In the genomic region with DNA sequence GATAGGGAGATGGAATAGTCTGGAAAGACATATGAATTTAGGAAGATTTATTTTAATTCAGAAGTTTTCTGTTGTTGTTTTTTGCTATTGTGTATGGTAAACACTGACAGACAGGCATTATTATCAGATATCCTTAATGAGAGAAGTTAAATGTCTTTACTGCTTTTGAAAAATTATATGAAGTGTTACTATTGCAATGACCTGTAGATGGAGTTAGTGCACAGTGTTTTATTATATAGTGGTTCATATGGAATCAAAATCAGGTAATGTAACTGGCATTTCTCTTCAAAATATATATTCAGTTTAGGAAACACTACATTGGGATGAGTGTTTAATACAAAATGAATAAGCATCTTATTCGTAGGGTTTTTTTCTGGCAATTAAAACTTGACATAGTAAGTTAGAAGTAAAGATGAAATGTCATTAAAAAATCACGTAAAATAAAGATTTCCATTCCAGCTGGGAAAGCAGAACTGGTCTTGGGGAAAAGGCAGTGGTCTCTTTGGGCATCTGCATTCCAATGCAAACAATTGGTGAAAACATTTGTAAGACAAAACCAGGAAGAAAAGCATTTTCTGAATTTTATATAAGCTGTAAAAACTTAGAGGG, we compare ENCODE assay signal across 9 cellular contexts.
DNase-seq lines count a peak whose midpoint lies in the region; ATAC-seq and TF ChIP-seq lines count a peak whose summit lies in the region.
"Had no signal": no experiment of that assay in that cellular context is flagged by ENCODE, and none has a peak within 500 bp of the region (broad histone marks: within the 10 kb centered on the region; RNA-seq: fewer than 3 reads in every experiment).

No MANE protein-coding gene starts in this region.

- H3K36me3 ChIP-seq in adipocyte (ENCODE audit: control insufficient read depth, insufficient read depth, low read length, severe bottlenecking): no peaks in the 10 kb centered on the region

- H3K4me1 ChIP-seq in adipocyte (ENCODE audit: control insufficient read depth, insufficient read depth, low read length): no peaks in the 10 kb centered on the region

- peak; percentile 15 for TF ChIP-seq CTCF in GM12864 (IDR thresholded peaks at IDR 0.05; ENCODE audit: low read depth, low read length, missing control alignments)
- TF ChIP-seq CTCF in nephron (IDR thresholded peaks at IDR 0.05; ENCODE audit: unreplicated experiment in 3 of 3): peak; percentile 29 to 42 (median 34)

- H3K36me3 Mint-ChIP-seq in nephron (ENCODE audit: low read depth): no peaks in the 10 kb centered on the region

- H3K9me3 ChIP-seq in adipocyte (ENCODE audit: control insufficient read depth, low read length): no peaks in the 10 kb centered on the region

- no peak overlapping the region for H3K4me3 Mint-ChIP-seq in nephron
- H3K4me3 Mint-ChIP-seq: activated CD8-positive, alpha-beta T cell treated with anti-CD3 and anti-CD28 coated beads for 36 hours had no signal

- H3K27me3 ChIP-seq in adipocyte (replicated peaks; ENCODE audit: control insufficient read depth, insufficient read depth, low read length): peaks cover 26% of the 10 kb centered on the region

- H3K4me3 ChIP-seq in GM12864 (ENCODE audit: low read depth, low read length) (no peak overlapping the region), adipocyte (ENCODE audit: low read length) (no peak overlapping the region)

- H3K4me1 Mint-ChIP-seq in nephron: peaks cover 13% of the 10 kb centered on the region

- no peak for ATAC-seq in GM19035 (IDR thresholded peaks at IDR 0.05; ENCODE audit: unreplicated experiment)
- ATAC-seq: activated CD8-positive, alpha-beta T cell treated with anti-CD3 and anti-CD28 coated beads for 36 hours had no signal

- H3K9me3 Mint-ChIP-seq in nephron: no peaks in the 10 kb centered on the region

- H3K27me3 Mint-ChIP-seq in nephron (ENCODE audit: low read depth): peaks cover 49% of the 10 kb centered on the region

- no peak for DNase-seq in GM12864 (ENCODE audit: low read depth)
- DNase-seq in Kasumi-1 (lab: John Stamatoyannopoulos, UW): peak; percentile 38 to 58
- DNase-seq in adipocyte (ENCODE audit: low read depth): peak; percentile 2
- DNase-seq in putamen (ENCODE audit: low spot score): no peak
- DNase-seq in stimulated activated naive CD4-positive, alpha-beta T cell (lab: John Stamatoyannopoulos, UW): no peak
- DNase-seq: activated CD8-positive, alpha-beta T cell treated with anti-CD3 and anti-CD28 coated beads for 36 hours; amniotic stem cell had no signal

- H3K27ac Mint-ChIP-seq in nephron: no peak overlapping the region
- H3K27ac Mint-ChIP-seq: activated CD8-positive, alpha-beta T cell treated with anti-CD3 and anti-CD28 coated beads for 36 hours had no signal

- H3K9ac ChIP-seq in adipocyte (ENCODE audit: low read length): no peak overlapping the region

Comparison
In these comparisons a context has a peak if more than half of its experiments do, and no peak if none do; other contexts are left out.
1. DNase-seq: peak in Kasumi-1 (2 of 2) and adipocyte (single experiment); none in GM12864 (single experiment), putamen (single experiment) and stimulated activated naive CD4-positive, alpha-beta T cell (0 of 6).